Comparison of ENCODE assay signal across 23 cellular contexts in genomic region chr12:96862326-96862725, GRCh38.
"Had no signal": no experiment of that assay in that cellular context is flagged by ENCODE, and none has a peak within 500 bp of the region (broad histone marks: within the 10 kb centered on the region; RNA-seq: fewer than 3 reads in every experiment).

No MANE protein-coding gene starts in this region.

- H3K36me3 Mint-ChIP-seq: activated naive CD4-positive, alpha-beta T cell treated with anti-CD3 and anti-CD28 coated beads, Interleukin-2, amount 50 U/mL, for 72 hours; immature natural killer cell; neural progenitor cell had no signal

- H3K4me1 Mint-ChIP-seq: activated B cell treated with CpG ODN at 0.5 μM for 24 hours; activated CD4-positive, alpha-beta T cell treated with anti-CD3 and anti-CD28 coated beads for 36 hours; activated T-helper 17 cell treated with anti-CD3 and anti-CD28 coated beads, Interleukin-2, amount 50 U/mL, for 72 hours; immature natural killer cell; naive thymus-derived CD8-positive, alpha-beta T cell had no signal

- H3K4me3 Mint-ChIP-seq: activated B cell treated with CpG ODN at 0.5 μM for 24 hours; activated CD4-positive, alpha-beta T cell treated with anti-CD3 and anti-CD28 coated beads for 36 hours; activated T-cell treated with anti-CD3 and anti-CD28 coated beads, Interleukin-2, amount 50 U/mL, for 24 hours; activated T-helper 17 cell treated with anti-CD3 and anti-CD28 coated beads, Interleukin-2, amount 50 U/mL, for 72 hours; immature natural killer cell; naive thymus-derived CD8-positive, alpha-beta T cell; neural progenitor cell; T-helper 1 cell treated with Interleukin-12 subunit alpha and Interleukin-12 subunit beta and Interleukin-4 antibody, amounts not matched to agents 30 μg/mL and 1 μg/mL, for 36 hours had no signal

- H3K9me3 Mint-ChIP-seq: activated T-helper 17 cell treated with anti-CD3 and anti-CD28 coated beads, Interleukin-2, amount 50 U/mL, for 72 hours; T-helper 1 cell treated with Interleukin-12 subunit alpha and Interleukin-12 subunit beta and Interleukin-4 antibody, amounts not matched to agents 30 μg/mL and 1 μg/mL, for 36 hours had no signal

- H3K36me3 ChIP-seq: ascending aorta, left ventricle myocardium inferior, neural progenitor cell, prostate gland had no signal

- H3K4me2 ChIP-seq: neural progenitor cell had no signal

- H3K27ac Mint-ChIP-seq: activated B cell treated with CpG ODN at 0.5 μM for 24 hours; activated CD4-positive, alpha-beta T cell treated with anti-CD3 and anti-CD28 coated beads for 36 hours; activated naive CD4-positive, alpha-beta T cell treated with anti-CD3 and anti-CD28 coated beads, Interleukin-2, amount 50 U/mL, for 72 hours; activated T-cell treated with anti-CD3 and anti-CD28 coated beads, Interleukin-2, amount 50 U/mL, for 24 hours; activated T-helper 17 cell treated with anti-CD3 and anti-CD28 coated beads, Interleukin-2, amount 50 U/mL, for 72 hours; immature natural killer cell; naive thymus-derived CD8-positive, alpha-beta T cell; neural progenitor cell; T-helper 1 cell treated with Interleukin-12 subunit alpha and Interleukin-12 subunit beta and Interleukin-4 antibody, amounts not matched to agents 30 μg/mL and 1 μg/mL, for 36 hours had no signal

- H3K27me3 ChIP-seq: ascending aorta, foreskin keratinocyte, neural progenitor cell had no signal

- H3K4me3 ChIP-seq: ascending aorta, left ventricle myocardium inferior, neural progenitor cell, prostate gland had no signal

- DNase-seq: activated B cell treated with CpG ODN at 0.5 μM for 24 hours; activated CD4-positive, alpha-beta T cell treated with anti-CD3 and anti-CD28 coated beads for 36 hours; activated CD4-positive, alpha-beta T cell treated with anti-CD3 and anti-CD28 coated beads, Interleukin-2, amount 50 U/mL, for 4 hours; activated CD8-positive, alpha-beta memory T cell treated with anti-CD3 and anti-CD28 coated beads for 24 hours; activated CD8-positive, alpha-beta memory T cell treated with anti-CD3 and anti-CD28 coated beads, Interleukin-2, amount 50 U/mL, for 4 hours; activated T-cell treated with anti-CD3 and anti-CD28 coated beads, Interleukin-2, amount 50 U/mL, for 24 hours; central memory CD4-positive, alpha-beta T cell; effector memory CD4-positive, alpha-beta T cell; foreskin keratinocyte; immature natural killer cell; kidney glomerular epithelial cell; left ventricle myocardium inferior; mesenchymal stem cell; naive thymus-derived CD8-positive, alpha-beta T cell; stimulated activated CD4-positive, alpha-beta T cell treated with anti-CD3 and anti-CD28 coated beads, Interleukin-4, amount 100 ng/mL, for 24 hours; stimulated activated naive CD4-positive, alpha-beta T cell treated with Interleukin-2 at 50 U/mL for 16 hours; T1000 had no signal

- ATAC-seq: activated CD4-positive, alpha-beta T cell treated with anti-CD3 and anti-CD28 coated beads for 36 hours; activated naive CD4-positive, alpha-beta T cell treated with anti-CD3 and anti-CD28 coated beads, Interleukin-2, amount 50 U/mL, for 72 hours; activated T-helper 17 cell treated with anti-CD3 and anti-CD28 coated beads, Interleukin-2, amount 50 U/mL, for 72 hours; foreskin keratinocyte; naive thymus-derived CD8-positive, alpha-beta T cell had no signal

- H3K27ac ChIP-seq: ascending aorta, foreskin keratinocyte, left ventricle myocardium inferior, neural progenitor cell, prostate gland had no signal

- H3K4me1 ChIP-seq: ascending aorta, foreskin keratinocyte, left ventricle myocardium inferior, neural progenitor cell, prostate gland had no signal

- H2AFZ ChIP-seq: neural progenitor cell had no signal

- H3K9me3 ChIP-seq: ascending aorta, left ventricle myocardium inferior, prostate gland had no signal
